ENCODE assay signal across 30 cellular contexts in genomic region chr14:73208846-73209245, GRCh38.
"Had no signal": no experiment of that assay in that cellular context is flagged by ENCODE, and none has a peak within 500 bp of the region (broad histone marks: within the 10 kb centered on the region; RNA-seq: fewer than 3 reads in every experiment).

No MANE protein-coding gene starts in this region.

- DNase-seq: naive thymus-derived CD8-positive, alpha-beta T cell; nephron progenitor cell; occipital lobe; ovary; psoas muscle; right cardiac atrium; spleen; stimulated activated CD4-positive, alpha-beta T cell treated with anti-CD3 and anti-CD28 coated beads, Interleukin-12 subunit alpha, Interleukin-12 subunit beta, amount 100 ng/mL, for 4 hours; stimulated activated CD4-positive, alpha-beta T cell treated with anti-CD3 and anti-CD28 coated beads, Interleukin-1b, Interleukin-23, amount 100 ng/mL, for 48 hours; stimulated activated CD4-positive, alpha-beta T cell treated with anti-CD3 and anti-CD28 coated beads, Interleukin-4, amount 100 ng/mL, for 1 hour; stimulated activated CD4-positive, alpha-beta T cell treated with anti-CD3 and anti-CD28 coated beads, Interleukin-4, amount 100 ng/mL, for 4 hours; stimulated activated CD8-positive, alpha-beta memory T cell treated with anti-CD3 and anti-CD28 coated beads, Interleukin-4, amount 100 ng/mL, for 48 hours; stimulated activated naive CD4-positive, alpha-beta T cell; stimulated activated naive CD8-positive, alpha-beta T cell treated with anti-CD3 and anti-CD28 coated beads, Interleukin-15, amount 100 ng/mL, for 72 hours; stimulated activated naive CD8-positive, alpha-beta T cell treated with anti-CD3 and anti-CD28 coated beads, Interleukin-15, Interleukin-2, amounts not matched to agents 100 U/mL and 50 U/mL, for 24 hours; substantia nigra; testis; tibial artery; transverse colon; upper lobe of right lung; uterus had no signal

- ATAC-seq: naive thymus-derived CD8-positive, alpha-beta T cell; psoas muscle; stimulated activated memory B cell treated with anti-CD40 and anti-IgM and Interleukin-4, amounts not matched to agents 10 μg/mL and 1 μg/mL and 100 μg/mL, for 72 hours; stimulated activated naive CD8-positive, alpha-beta T cell treated with anti-CD3 and anti-CD28 coated beads, Interleukin-15, amount 100 ng/mL, for 72 hours; stimulated activated naive CD8-positive, alpha-beta T cell treated with anti-CD3 and anti-CD28 coated beads, Interleukin-15, Interleukin-2, amounts not matched to agents 100 U/mL and 50 U/mL, for 24 hours; upper lobe of right lung had no signal

- H3K9me3 Mint-ChIP-seq: natural killer cell treated with Interleukin-12 subunit alpha and Interleukin-12 subunit beta and Interleukin-15 and Interleukin-18, amount 100 ng/mL, for 72 hours; nephron progenitor cell; neural crest cell; stimulated activated memory B cell treated with anti-CD40 and anti-IgM and Interleukin-4, amounts not matched to agents 10 μg/mL and 1 μg/mL and 100 μg/mL, for 72 hours; stimulated activated naive CD8-positive, alpha-beta T cell treated with anti-CD3 and anti-CD28 coated beads, Interleukin-15, amount 100 ng/mL, for 72 hours; type B pancreatic cell had no signal

- H3K27ac Mint-ChIP-seq: natural killer cell treated with Interleukin-12 subunit alpha and Interleukin-12 subunit beta and Interleukin-15 and Interleukin-18, amount 100 ng/mL, for 72 hours; nephron progenitor cell; progenitor cell of endocrine pancreas; stimulated activated memory B cell treated with anti-CD40 and anti-IgM and Interleukin-4, amounts not matched to agents 10 μg/mL and 1 μg/mL and 100 μg/mL, for 72 hours; stimulated activated naive CD8-positive, alpha-beta T cell treated with anti-CD3 and anti-CD28 coated beads, Interleukin-15, amount 100 ng/mL, for 72 hours; type B pancreatic cell had no signal

- H3K9me3 ChIP-seq: psoas muscle, suprapubic skin, testis, tibial artery, transverse colon, upper lobe of right lung, uterus had no signal

- H3K27me3 ChIP-seq: ovary, spleen, suprapubic skin, testis, tibial artery, transverse colon, upper lobe of right lung, uterus had no signal

- H3K9ac ChIP-seq: parathyroid adenoma had no signal

- H2AFZ ChIP-seq: parathyroid adenoma had no signal

- H3K4me3 ChIP-seq: ovary, psoas muscle, skin epidermis, smooth muscle cell, spleen, suprapubic skin, testis, tibial artery, transverse colon, upper lobe of right lung, uterus had no signal

- H3K4me2 ChIP-seq: smooth muscle cell had no signal

- H3K36me3 ChIP-seq: ovary, uterus had no signal

- H3K79me2 ChIP-seq: parathyroid adenoma had no signal

- H3K4me1 ChIP-seq: parathyroid adenoma, psoas muscle, spleen, suprapubic skin, testis, transverse colon, upper lobe of right lung, uterus had no signal

- H3K27ac ChIP-seq: ovary, parathyroid adenoma, psoas muscle, skin epidermis, spleen, suprapubic skin, testis, transverse colon, upper lobe of right lung had no signal
